ENCODE assay signal across 8 cellular contexts in genomic region chr6:127420558-127420957, GRCh38. TPM values are rescaled to one million over a fixed set of nuclear protein-coding genes. Genes with fewer than 3 reads are reported as not detected.
DNase-seq lines count a peak whose midpoint lies in the region; ATAC-seq and TF ChIP-seq lines count a peak whose summit lies in the region.

No MANE protein-coding gene starts in this region.

- H3K4me3 Mint-ChIP-seq in activated CD4-positive, alpha-beta T cell treated with anti-CD3 and anti-CD28 coated beads for 36 hours: peak overlapping the region; percentile 28

- no peaks in the 10 kb centered on the region for H3K36me3 Mint-ChIP-seq in activated CD4-positive, alpha-beta T cell treated with anti-CD3 and anti-CD28 coated beads for 36 hours (ENCODE audit: low read depth)

- H3K36me3 ChIP-seq in BE2C: no peaks in the 10 kb centered on the region

- peak; percentile 72 for TF ChIP-seq CTCF in BE2C (IDR thresholded peaks at IDR 0.05; ENCODE audit: low read depth, low read length)

- H3K9me3 ChIP-seq in BE2C: no peaks in the 10 kb centered on the region

- H3K4me1 ChIP-seq in BE2C: no peaks in the 10 kb centered on the region

- no peaks in the 10 kb centered on the region for H3K27me3 Mint-ChIP-seq in activated CD4-positive, alpha-beta T cell treated with anti-CD3 and anti-CD28 coated beads for 36 hours

- POLR2A ChIA-PET in activated CD4-positive, alpha-beta T cell treated with anti-CD3 and anti-CD28 coated beads for 36 hours (lab: Charles Lee): interaction anchor here (0.6 to 1.1 kb wide), 4 partner anchors 37 to 129 kb away, joined by 3 to 4 read pairs (median 3); no protein-coding TSS in a partner anchor

- DNase-seq in BE2C (peak; percentile 42), NCI-H510A treated with DMSO at 0.1 percent for 48 hours (lab: John Stamatoyannopoulos, UW) (peak; percentile 60), dedifferentiated amniotic fluid mesenchymal stem cell (ENCODE audit: extremely low spot score) (peak; percentile 93), lung microvascular endothelial cell (ENCODE audit: low read depth in 2 of 2) (peak; percentile 80 to 97)
- DNase-seq in activated CD4-positive, alpha-beta T cell treated with anti-CD3 and anti-CD28 coated beads for 36 hours: peak; percentile 89
- peak; percentile 45 to 57 for DNase-seq in stimulated activated CD8-positive, alpha-beta memory T cell treated with anti-CD3 and anti-CD28 coated beads, Interleukin-2, amount 100 ng/mL, for 48 hours (ENCODE audit: low read depth in 2 of 2)

- H3K27ac Mint-ChIP-seq in activated CD4-positive, alpha-beta T cell treated with anti-CD3 and anti-CD28 coated beads for 36 hours: peak overlapping the region; percentile 75

- ATAC-seq in GM18909 (IDR thresholded peaks at IDR 0.05; ENCODE audit: poor library complexity, unreplicated experiment) (peak; percentile 100), HG03108 (IDR thresholded peaks at IDR 0.05; ENCODE audit: unreplicated experiment) (peak; percentile 100)
- peak; percentile 99 for ATAC-seq in activated CD4-positive, alpha-beta T cell treated with anti-CD3 and anti-CD28 coated beads for 36 hours

- CTCF ChIA-PET in activated CD4-positive, alpha-beta T cell treated with anti-CD3 and anti-CD28 coated beads for 36 hours (lab: Charles Lee): interaction anchor here (0.8 to 2.4 kb wide), 12 partner anchors 11 to 155 kb away, joined by 3 to 10 read pairs (median 4); partner anchors contain the start of gene MTCL3

- H3K4me1 Mint-ChIP-seq in activated CD4-positive, alpha-beta T cell treated with anti-CD3 and anti-CD28 coated beads for 36 hours: peaks cover 23% of the 10 kb centered on the region

- H3K9me3 Mint-ChIP-seq in activated CD4-positive, alpha-beta T cell treated with anti-CD3 and anti-CD28 coated beads for 36 hours (ENCODE audit: low read depth): no peaks in the 10 kb centered on the region

- intact Hi-C loops in activated CD4-positive, alpha-beta T cell treated with anti-CD3 and anti-CD28 coated beads for 36 hours (cut with DNase I, micrococcal nuclease): loop anchor here (1.0 to 10.0 kb wide), 8 partner anchors 64 to 1234 kb away; partner anchors contain the start of genes ECHDC1 (in 2 of the 2), MTCL3 (in 1 of the 2) and RNF146 (in 1 of the 2)

- H3K4me3 ChIP-seq in BE2C (ENCODE audit: low read depth, low read length): no peak overlapping the region

- no peaks in the 10 kb centered on the region for H3K27me3 ChIP-seq in BE2C

RNA-seq across cellular contexts. Expression of gene KIAA0408, which starts 38.6 kb away (rescaled TPM):
- 33.3 TPM for polyA plus RNA-seq in BE2C (2012; ENCODE audit: insufficient read depth, insufficient read length, low read depth)
- 1 to 10 TPM; 2.6 to 2.7 TPM for total RNA-seq in activated CD4-positive, alpha-beta T cell treated with anti-CD3 and anti-CD28 coated beads for 36 hours
- not detected in 2 replicates for total RNA-seq in lung microvascular endothelial cell

Comparison
In these comparisons a context has a peak if more than half of its experiments do, and no peak if none do; other contexts are left out.
1. DNase-seq: peak in every context shown above with its lines; median percentile 93 in dedifferentiated amniotic fluid mesenchymal stem cell; 89 in activated CD4-positive, alpha-beta T cell treated with anti-CD3 and anti-CD28 coated beads for 36 hours; 88 in lung microvascular endothelial cell; 60 in NCI-H510A treated with DMSO at 0.1 percent for 48 hours; 51 in stimulated activated CD8-positive, alpha-beta memory T cell treated with anti-CD3 and anti-CD28 coated beads, Interleukin-2, amount 100 ng/mL, for 48 hours; 42 in BE2C.